ENCODE assay signal across 1 cellular context in the genomic region with DNA sequence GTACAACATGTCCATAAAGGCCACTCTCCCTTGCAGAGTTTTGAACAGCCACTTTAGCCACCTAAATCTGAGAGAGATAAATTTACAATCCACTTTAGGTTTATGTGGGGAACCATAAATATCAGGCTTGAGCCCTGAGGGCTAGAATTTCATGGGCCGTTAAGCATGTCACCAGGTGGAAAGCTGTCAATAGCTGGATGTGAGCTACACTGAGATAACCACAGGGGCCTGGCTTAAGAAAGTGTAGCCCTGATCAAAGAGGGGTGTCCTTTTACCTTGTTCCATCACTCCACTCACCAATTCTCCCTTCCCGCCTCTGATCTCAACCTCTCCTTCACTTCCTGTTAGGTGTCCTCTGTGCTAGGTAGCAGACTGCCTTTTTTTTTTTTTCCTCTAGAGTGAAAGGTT.
TF ChIP-seq lines count a peak whose summit lies in the region.

No MANE protein-coding gene starts in this region.

TF ChIP-seq in HEK293, 187 proteins besides CTCF, POLR2A, EP300 and RAD21 (continued from another document):
- TF ChIP-seq, protein P1, sequence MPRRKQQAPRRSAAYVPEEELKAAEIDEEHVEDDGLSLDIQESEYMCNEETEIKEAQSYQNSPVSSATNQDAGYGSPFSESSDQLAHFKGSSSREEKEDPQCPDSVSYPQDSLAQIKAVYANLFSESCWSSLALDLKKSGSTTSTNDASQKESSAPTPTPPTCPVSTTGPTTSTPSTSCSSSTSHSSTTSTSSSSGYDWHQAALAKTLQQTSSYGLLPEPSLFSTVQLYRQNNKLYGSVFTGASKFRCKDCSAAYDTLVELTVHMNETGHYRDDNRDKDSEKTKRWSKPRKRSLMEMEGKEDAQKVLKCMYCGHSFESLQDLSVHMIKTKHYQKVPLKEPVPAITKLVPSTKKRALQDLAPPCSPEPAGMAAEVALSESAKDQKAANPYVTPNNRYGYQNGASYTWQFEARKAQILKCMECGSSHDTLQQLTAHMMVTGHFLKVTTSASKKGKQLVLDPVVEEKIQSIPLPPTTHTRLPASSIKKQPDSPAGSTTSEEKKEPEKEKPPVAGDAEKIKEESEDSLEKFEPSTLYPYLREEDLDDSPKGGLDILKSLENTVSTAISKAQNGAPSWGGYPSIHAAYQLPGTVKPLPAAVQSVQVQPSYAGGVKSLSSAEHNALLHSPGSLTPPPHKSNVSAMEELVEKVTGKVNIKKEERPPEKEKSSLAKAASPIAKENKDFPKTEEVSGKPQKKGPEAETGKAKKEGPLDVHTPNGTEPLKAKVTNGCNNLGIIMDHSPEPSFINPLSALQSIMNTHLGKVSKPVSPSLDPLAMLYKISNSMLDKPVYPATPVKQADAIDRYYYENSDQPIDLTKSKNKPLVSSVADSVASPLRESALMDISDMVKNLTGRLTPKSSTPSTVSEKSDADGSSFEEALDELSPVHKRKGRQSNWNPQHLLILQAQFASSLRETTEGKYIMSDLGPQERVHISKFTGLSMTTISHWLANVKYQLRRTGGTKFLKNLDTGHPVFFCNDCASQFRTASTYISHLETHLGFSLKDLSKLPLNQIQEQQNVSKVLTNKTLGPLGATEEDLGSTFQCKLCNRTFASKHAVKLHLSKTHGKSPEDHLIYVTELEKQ (tag by site-specific recombination; IDR thresholded peaks at IDR 0.05; ENCODE audit: borderline replicate concordance) = peak; percentile 87; the same call in 1 of the 2 replicates
- TF ChIP-seq ZNF596 (tag by site-specific recombination; IDR thresholded peaks at IDR 0.05) (peak; percentile 79; the same call in 1 of the 2 replicates), ZBTB8A (tag by site-specific recombination; IDR thresholded peaks at IDR 0.05) (peak; percentile 52), ZNF112 (tag by site-specific recombination; IDR thresholded peaks at IDR 0.05) (no peak), IKZF3 (tag by site-specific recombination; IDR thresholded peaks at IDR 0.05) (peak; percentile 72), ZNF843 (tag by site-specific recombination; IDR thresholded peaks at IDR 0.05) (peak; percentile 92), ZXDB (tag by site-specific recombination; IDR thresholded peaks at IDR 0.05) (peak; percentile 85), ZNF341 (tag by site-specific recombination; IDR thresholded peaks at IDR 0.05; ENCODE audit: low read depth) (peak; percentile 64), ZNF394 (tag by site-specific recombination; IDR thresholded peaks at IDR 0.05; ENCODE audit: borderline replicate concordance) (no peak), WT1 (tag by site-specific recombination; IDR thresholded peaks at IDR 0.05) (peak; percentile 72), KLF10 (tag by site-specific recombination; IDR thresholded peaks at IDR 0.05) (0 out of 2 replicates have a peak, but pooled peaks have one; percentile 39), GLIS1 (tag by site-specific recombination; IDR thresholded peaks at IDR 0.05) (peak; percentile 85), ZIC2 (tag by site-specific recombination; IDR thresholded peaks at IDR 0.05) (peak; percentile 52), ZNF629 (tag by site-specific recombination; IDR thresholded peaks at IDR 0.05) (0 out of 2 replicates have a peak, but pooled peaks have one; percentile 44), ZFHX2 (tag by site-specific recombination; conservative IDR thresholded peaks at IDR 0.05) (no peak)
- TF ChIP-seq, protein P2, sequence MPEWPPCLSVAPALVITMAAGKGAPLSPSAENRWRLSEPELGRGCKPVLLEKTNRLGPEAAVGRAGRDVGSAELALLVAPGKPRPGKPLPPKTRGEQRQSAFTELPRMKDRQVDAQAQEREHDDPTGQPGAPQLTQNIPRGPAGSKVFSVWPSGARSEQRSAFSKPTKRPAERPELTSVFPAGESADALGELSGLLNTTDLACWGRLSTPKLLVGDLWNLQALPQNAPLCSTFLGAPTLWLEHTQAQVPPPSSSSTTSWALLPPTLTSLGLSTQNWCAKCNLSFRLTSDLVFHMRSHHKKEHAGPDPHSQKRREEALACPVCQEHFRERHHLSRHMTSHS (tag by site-specific recombination; IDR thresholded peaks at IDR 0.05) = 0 out of 2 replicates have a peak, but pooled peaks have one; percentile 23
- TF ChIP-seq, protein P3, sequence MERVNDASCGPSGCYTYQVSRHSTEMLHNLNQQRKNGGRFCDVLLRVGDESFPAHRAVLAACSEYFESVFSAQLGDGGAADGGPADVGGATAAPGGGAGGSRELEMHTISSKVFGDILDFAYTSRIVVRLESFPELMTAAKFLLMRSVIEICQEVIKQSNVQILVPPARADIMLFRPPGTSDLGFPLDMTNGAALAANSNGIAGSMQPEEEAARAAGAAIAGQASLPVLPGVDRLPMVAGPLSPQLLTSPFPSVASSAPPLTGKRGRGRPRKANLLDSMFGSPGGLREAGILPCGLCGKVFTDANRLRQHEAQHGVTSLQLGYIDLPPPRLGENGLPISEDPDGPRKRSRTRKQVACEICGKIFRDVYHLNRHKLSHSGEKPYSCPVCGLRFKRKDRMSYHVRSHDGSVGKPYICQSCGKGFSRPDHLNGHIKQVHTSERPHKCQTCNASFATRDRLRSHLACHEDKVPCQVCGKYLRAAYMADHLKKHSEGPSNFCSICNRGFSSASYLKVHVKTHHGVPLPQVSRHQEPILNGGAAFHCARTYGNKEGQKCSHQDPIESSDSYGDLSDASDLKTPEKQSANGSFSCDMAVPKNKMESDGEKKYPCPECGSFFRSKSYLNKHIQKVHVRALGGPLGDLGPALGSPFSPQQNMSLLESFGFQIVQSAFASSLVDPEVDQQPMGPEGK (tag by site-specific recombination; IDR thresholded peaks at IDR 0.05) = 0 out of 2 replicates have a peak, but pooled peaks have one; percentile 29
- TF ChIP-seq, protein P4, sequence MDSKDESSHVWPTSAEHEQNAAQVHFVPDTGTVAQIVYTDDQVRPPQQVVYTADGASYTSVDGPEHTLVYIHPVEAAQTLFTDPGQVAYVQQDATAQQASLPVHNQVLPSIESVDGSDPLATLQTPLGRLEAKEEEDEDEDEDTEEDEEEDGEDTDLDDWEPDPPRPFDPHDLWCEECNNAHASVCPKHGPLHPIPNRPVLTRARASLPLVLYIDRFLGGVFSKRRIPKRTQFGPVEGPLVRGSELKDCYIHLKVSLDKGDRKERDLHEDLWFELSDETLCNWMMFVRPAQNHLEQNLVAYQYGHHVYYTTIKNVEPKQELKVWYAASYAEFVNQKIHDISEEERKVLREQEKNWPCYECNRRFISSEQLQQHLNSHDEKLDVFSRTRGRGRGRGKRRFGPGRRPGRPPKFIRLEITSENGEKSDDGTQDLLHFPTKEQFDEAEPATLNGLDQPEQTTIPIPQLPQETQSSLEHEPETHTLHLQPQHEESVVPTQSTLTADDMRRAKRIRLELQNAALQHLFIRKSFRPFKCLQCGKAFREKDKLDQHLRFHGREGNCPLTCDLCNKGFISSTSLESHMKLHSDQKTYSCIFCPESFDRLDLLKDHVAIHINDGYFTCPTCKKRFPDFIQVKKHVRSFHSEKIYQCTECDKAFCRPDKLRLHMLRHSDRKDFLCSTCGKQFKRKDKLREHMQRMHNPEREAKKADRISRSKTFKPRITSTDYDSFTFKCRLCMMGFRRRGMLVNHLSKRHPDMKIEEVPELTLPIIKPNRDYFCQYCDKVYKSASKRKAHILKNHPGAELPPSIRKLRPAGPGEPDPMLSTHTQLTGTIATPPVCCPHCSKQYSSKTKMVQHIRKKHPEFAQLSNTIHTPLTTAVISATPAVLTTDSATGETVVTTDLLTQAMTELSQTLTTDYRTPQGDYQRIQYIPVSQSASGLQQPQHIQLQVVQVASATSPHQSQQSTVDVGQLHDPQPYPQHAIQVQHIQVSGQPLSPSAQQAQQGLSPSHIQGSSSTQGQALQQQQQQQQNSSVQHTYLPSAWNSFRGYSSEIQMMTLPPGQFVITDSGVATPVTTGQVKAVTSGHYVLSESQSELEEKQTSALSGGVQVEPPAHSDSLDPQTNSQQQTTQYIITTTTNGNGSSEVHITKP (tag by site-specific recombination; IDR thresholded peaks at IDR 0.05) = peak; percentile 65
- TF ChIP-seq, protein P5, sequence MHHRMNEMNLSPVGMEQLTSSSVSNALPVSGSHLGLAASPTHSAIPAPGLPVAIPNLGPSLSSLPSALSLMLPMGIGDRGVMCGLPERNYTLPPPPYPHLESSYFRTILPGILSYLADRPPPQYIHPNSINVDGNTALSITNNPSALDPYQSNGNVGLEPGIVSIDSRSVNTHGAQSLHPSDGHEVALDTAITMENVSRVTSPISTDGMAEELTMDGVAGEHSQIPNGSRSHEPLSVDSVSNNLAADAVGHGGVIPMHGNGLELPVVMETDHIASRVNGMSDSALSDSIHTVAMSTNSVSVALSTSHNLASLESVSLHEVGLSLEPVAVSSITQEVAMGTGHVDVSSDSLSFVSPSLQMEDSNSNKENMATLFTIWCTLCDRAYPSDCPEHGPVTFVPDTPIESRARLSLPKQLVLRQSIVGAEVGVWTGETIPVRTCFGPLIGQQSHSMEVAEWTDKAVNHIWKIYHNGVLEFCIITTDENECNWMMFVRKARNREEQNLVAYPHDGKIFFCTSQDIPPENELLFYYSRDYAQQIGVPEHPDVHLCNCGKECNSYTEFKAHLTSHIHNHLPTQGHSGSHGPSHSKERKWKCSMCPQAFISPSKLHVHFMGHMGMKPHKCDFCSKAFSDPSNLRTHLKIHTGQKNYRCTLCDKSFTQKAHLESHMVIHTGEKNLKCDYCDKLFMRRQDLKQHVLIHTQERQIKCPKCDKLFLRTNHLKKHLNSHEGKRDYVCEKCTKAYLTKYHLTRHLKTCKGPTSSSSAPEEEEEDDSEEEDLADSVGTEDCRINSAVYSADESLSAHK (tag by site-specific recombination; IDR thresholded peaks at IDR 0.05) = peak; percentile 81
- TF ChIP-seq, protein P6, sequence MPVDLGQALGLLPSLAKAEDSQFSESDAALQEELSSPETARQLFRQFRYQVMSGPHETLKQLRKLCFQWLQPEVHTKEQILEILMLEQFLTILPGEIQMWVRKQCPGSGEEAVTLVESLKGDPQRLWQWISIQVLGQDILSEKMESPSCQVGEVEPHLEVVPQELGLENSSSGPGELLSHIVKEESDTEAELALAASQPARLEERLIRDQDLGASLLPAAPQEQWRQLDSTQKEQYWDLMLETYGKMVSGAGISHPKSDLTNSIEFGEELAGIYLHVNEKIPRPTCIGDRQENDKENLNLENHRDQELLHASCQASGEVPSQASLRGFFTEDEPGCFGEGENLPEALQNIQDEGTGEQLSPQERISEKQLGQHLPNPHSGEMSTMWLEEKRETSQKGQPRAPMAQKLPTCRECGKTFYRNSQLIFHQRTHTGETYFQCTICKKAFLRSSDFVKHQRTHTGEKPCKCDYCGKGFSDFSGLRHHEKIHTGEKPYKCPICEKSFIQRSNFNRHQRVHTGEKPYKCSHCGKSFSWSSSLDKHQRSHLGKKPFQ (tag by site-specific recombination; IDR thresholded peaks at IDR 0.05) = peak; percentile 50; the same call in 1 of the 2 replicates
- TF ChIP-seq, protein P7, sequence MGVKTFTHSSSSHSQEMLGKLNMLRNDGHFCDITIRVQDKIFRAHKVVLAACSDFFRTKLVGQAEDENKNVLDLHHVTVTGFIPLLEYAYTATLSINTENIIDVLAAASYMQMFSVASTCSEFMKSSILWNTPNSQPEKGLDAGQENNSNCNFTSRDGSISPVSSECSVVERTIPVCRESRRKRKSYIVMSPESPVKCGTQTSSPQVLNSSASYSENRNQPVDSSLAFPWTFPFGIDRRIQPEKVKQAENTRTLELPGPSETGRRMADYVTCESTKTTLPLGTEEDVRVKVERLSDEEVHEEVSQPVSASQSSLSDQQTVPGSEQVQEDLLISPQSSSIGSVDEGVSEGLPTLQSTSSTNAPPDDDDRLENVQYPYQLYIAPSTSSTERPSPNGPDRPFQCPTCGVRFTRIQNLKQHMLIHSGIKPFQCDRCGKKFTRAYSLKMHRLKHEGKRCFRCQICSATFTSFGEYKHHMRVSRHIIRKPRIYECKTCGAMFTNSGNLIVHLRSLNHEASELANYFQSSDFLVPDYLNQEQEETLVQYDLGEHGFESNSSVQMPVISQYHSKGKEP (tag by site-specific recombination; IDR thresholded peaks at IDR 0.05) = peak; percentile 68; the same call in 1 of the 2 replicates
